ENCODE assay signal across 9 cellular contexts in genomic region chr16:85755929-85756768, GRCh38. TPM values are rescaled to one million over a fixed set of nuclear protein-coding genes. Genes with fewer than 3 reads are reported as not detected.
DNase-seq lines count a peak whose midpoint lies in the region; ATAC-seq and TF ChIP-seq lines count a peak whose summit lies in the region.
"Had no signal": no experiment of that assay in that cellular context is flagged by ENCODE, and none has a peak within 500 bp of the region (broad histone marks: within the 10 kb centered on the region; RNA-seq: fewer than 3 reads in every experiment).

No MANE protein-coding gene starts in this region.

- no peak for TF ChIP-seq CTCF in body of pancreas (IDR thresholded peaks at IDR 0.05)

- no peak overlapping the region for H3K27ac Mint-ChIP-seq in CD4-positive, alpha-beta memory T cell

- H4K20me1 ChIP-seq in BLaER1, result peaks cover 15% of the 10 kb centered on the region

- H3K27me3 ChIP-seq in BLaER1 (no peaks in the 10 kb centered on the region), SJCRH30 (no peaks in the 10 kb centered on the region; the same call in 1 of the 2 replicates), body of pancreas (no peaks in the 10 kb centered on the region)
- peaks cover 13% of the 10 kb centered on the region for H3K27me3 ChIP-seq in CD4-positive, alpha-beta memory T cell (ENCODE audit: insufficient read depth, low read length)

- peaks cover 0 to 4% (median 1%) of the 10 kb centered on the region in 4 donors for H3K4me1 Mint-ChIP-seq in CD4-positive, alpha-beta memory T cell
- H3K4me1 Mint-ChIP-seq in activated T-cell treated with anti-CD3 and anti-CD28 coated beads, Interleukin-2, amount 50 U/mL, for 4 hours (ENCODE audit: low read depth), result peaks cover 9% of the 10 kb centered on the region

- DNase-seq in SJCRH30, result peak in 1 of 2 experiments; percentile 56
- DNase-seq in CD4-positive, alpha-beta memory T cell, result no peak
- DNase-seq in body of pancreas, result no peak
- no peak for DNase-seq in activated T-cell treated with anti-CD3 and anti-CD28 coated beads, Interleukin-2, amount 50 U/mL, for 4 hours
- DNase-seq in activated CD4-positive, CD25-positive, alpha-beta regulatory T cell treated with anti-CD3 and anti-CD28 coated beads, Interleukin-2, amount 50 U/mL, for 72 hours, result no peak
- DNase-seq: NCI-H146 had no signal

- intact Hi-C loops in CD4-positive, alpha-beta memory T cell (cut with micrococcal nuclease), result no loop called here
- intact Hi-C loops in body of pancreas (cut with DNase I), result no loop called here

- H3K4me3 ChIP-seq in BLaER1, result peak overlapping the region; percentile 41; the same call in 1 of the 2 replicates
- peak overlapping the region; percentile 36 for H3K4me3 ChIP-seq in SJCRH30
- H3K4me3 ChIP-seq in CD4-positive, alpha-beta memory T cell (ENCODE audit: low read length in 2 of 2), result no peak overlapping the region
- no peak overlapping the region for H3K4me3 ChIP-seq in body of pancreas

- H3K36me3 ChIP-seq in BLaER1 (no peaks in the 10 kb centered on the region), SJCRH30 (no peaks in the 10 kb centered on the region), body of pancreas (replicated peaks in 1 of 2; ENCODE audit: insufficient read depth in 1 of 2, low read depth in 2 of 2) (no peaks in the 10 kb centered on the region)
- H3K36me3 ChIP-seq in CD4-positive, alpha-beta memory T cell (ENCODE audit: insufficient read depth, low read length), result no peaks in the 10 kb centered on the region

- H3K9me3 ChIP-seq in BLaER1 (no peaks in the 10 kb centered on the region), SJCRH30 (replicated peaks) (no peaks in the 10 kb centered on the region), body of pancreas (no peaks in the 10 kb centered on the region)
- H3K9me3 ChIP-seq in CD4-positive, alpha-beta memory T cell (ENCODE audit: control insufficient read depth in 1 of 2, low read length in 2 of 2), result no peaks in the 10 kb centered on the region

- H3K9me3 Mint-ChIP-seq in CD4-positive, alpha-beta memory T cell, result no peaks in the 10 kb centered on the region
- H3K9me3 Mint-ChIP-seq in activated T-cell treated with anti-CD3 and anti-CD28 coated beads, Interleukin-2, amount 50 U/mL, for 4 hours, result no peaks in the 10 kb centered on the region

- H3K4me1 ChIP-seq in BLaER1 (peaks cover 94% of the 10 kb centered on the region), SJCRH30 (peaks cover 21% of the 10 kb centered on the region; the same call in 1 of the 2 replicates), body of pancreas (peaks cover 42% of the 10 kb centered on the region)
- peaks cover 8% of the 10 kb centered on the region for H3K4me1 ChIP-seq in CD4-positive, alpha-beta memory T cell (ENCODE audit: insufficient read depth, low read length)

- POLR2A ChIA-PET in CD4-positive, alpha-beta memory T cell (lab: Charles Lee; ENCODE audit: partially characterized antibody), result no interaction called here

- H3K4me3 Mint-ChIP-seq in CD4-positive, alpha-beta memory T cell, result no peak overlapping the region
- H3K4me3 Mint-ChIP-seq in activated T-cell treated with anti-CD3 and anti-CD28 coated beads, Interleukin-2, amount 50 U/mL, for 4 hours, result no peak overlapping the region

- CTCF ChIA-PET in CD4-positive, alpha-beta memory T cell (lab: Charles Lee; ENCODE audit: partially characterized antibody), result no interaction called here

- WGBS in body of pancreas, 2 donors, result 81 to 83% methylated on average over 11 to 22 of the region's 25 CpGs

- ATAC-seq in GM19035 (IDR thresholded peaks at IDR 0.05; ENCODE audit: unreplicated experiment) (peak; percentile 55), HG02884 (IDR thresholded peaks at IDR 0.05; ENCODE audit: unreplicated experiment) (peak; percentile 63), body of pancreas (no peak)
- ATAC-seq in activated T-cell treated with anti-CD3 and anti-CD28 coated beads, Interleukin-2, amount 50 U/mL, for 4 hours, result no peak

- H3K27ac ChIP-seq in BLaER1, result peak overlapping the region; percentile 65
- peak overlapping the region; percentile 53 for H3K27ac ChIP-seq in SJCRH30
- no peak overlapping the region for H3K27ac ChIP-seq in CD4-positive, alpha-beta memory T cell (ENCODE audit: low read depth, low read length)
- H3K27ac ChIP-seq in body of pancreas, result no peak overlapping the region

- peak overlapping the region; percentile 99 for H3K4me2 ChIP-seq in BLaER1

- H3K36me3 Mint-ChIP-seq in CD4-positive, alpha-beta memory T cell, result no peaks in the 10 kb centered on the region
- no peaks in the 10 kb centered on the region for H3K36me3 Mint-ChIP-seq in activated T-cell treated with anti-CD3 and anti-CD28 coated beads, Interleukin-2, amount 50 U/mL, for 4 hours (ENCODE audit: insufficient read depth)

- peak overlapping the region; percentile 67 for H3K9ac ChIP-seq in BLaER1

- no peak for TF ChIP-seq POLR2A in body of pancreas (IDR thresholded peaks at IDR 0.05)

- H3K27me3 Mint-ChIP-seq in CD4-positive, alpha-beta memory T cell, result peaks cover 26 to 31% of the 10 kb centered on the region in 2 donors
- H3K27me3 Mint-ChIP-seq in activated T-cell treated with anti-CD3 and anti-CD28 coated beads, Interleukin-2, amount 50 U/mL, for 4 hours (ENCODE audit: low read depth), result peaks cover 36% of the 10 kb centered on the region

RNA-seq across cellular contexts. Expression of gene C16orf74, which starts 5.3 kb away (rescaled TPM):
- total RNA-seq in SJCRH30 (2014; rRNA removed; shearing (Covaris generic)), result 0.84 and 1.1 TPM in 2 replicates
- total RNA-seq in CD4-positive, alpha-beta memory T cell, result 10 to 100 TPM; 11.7 to 13.6 TPM
- 10 to 100 TPM; 15.0 to 16.5 TPM for polyA plus RNA-seq in CD4-positive, alpha-beta memory T cell
- total RNA-seq in body of pancreas, result 1 to 10 TPM; 1.0 to 5.9 TPM
- total RNA-seq in activated T-cell treated with anti-CD3 and anti-CD28 coated beads, Interleukin-2, amount 50 U/mL, for 4 hours, result under 1 TPM in 1 of 3 donors, not detected in 2; 0.24 TPM

RNA-seq across cellular contexts. Expression of gene EMC8, which starts 43.2 kb away (rescaled TPM):
- total RNA-seq in SJCRH30 (2014; rRNA removed; shearing (Covaris generic)), result 26.2 and 29.6 TPM in 2 replicates
- 10 to 100 TPM; 22.7 to 22.8 TPM for total RNA-seq in CD4-positive, alpha-beta memory T cell
- polyA plus RNA-seq in CD4-positive, alpha-beta memory T cell, result 10 to 100 TPM; 22.1 to 22.7 TPM
- total RNA-seq in body of pancreas, result 10 to 100 TPM; 16.3 to 30.7 TPM
- 10 to 100 TPM; 52.2 to 65.5 (median 62.2) TPM for total RNA-seq in activated T-cell treated with anti-CD3 and anti-CD28 coated beads, Interleukin-2, amount 50 U/mL, for 4 hours

RNA-seq across cellular contexts. Expression of gene COX4I1, which starts 43.3 kb away (rescaled TPM):
- 304 and 345 TPM in 2 replicates for total RNA-seq in SJCRH30 (2014; rRNA removed; shearing (Covaris generic))
- total RNA-seq in CD4-positive, alpha-beta memory T cell, result 100 to 1,000 TPM; 490 to 521 TPM
- 1,000 to 10,000 TPM in 1 of 2 donors, 100 to 1,000 TPM in 1; 904 to 1,127 TPM for polyA plus RNA-seq in CD4-positive, alpha-beta memory T cell
- total RNA-seq in body of pancreas, result 100 to 1,000 TPM; 259 to 291 TPM
- total RNA-seq in activated T-cell treated with anti-CD3 and anti-CD28 coated beads, Interleukin-2, amount 50 U/mL, for 4 hours, result 100 to 1,000 TPM; 516 to 561 (median 525) TPM

Comparison
In these comparisons a context has a peak if more than half of its experiments do, and no peak if none do; other contexts are left out.
1. H3K27ac ChIP-seq: peak in BLaER1 (single experiment) and SJCRH30 (single experiment); none in CD4-positive, alpha-beta memory T cell (single experiment) and body of pancreas (0 of 4).
2. H3K4me3 ChIP-seq: peak in BLaER1 (single experiment) and SJCRH30 (single experiment); none in CD4-positive, alpha-beta memory T cell (0 of 2) and body of pancreas (0 of 2).
3. ATAC-seq: peak in GM19035 (single experiment) and HG02884 (single experiment); none in body of pancreas (single experiment) and activated T-cell treated with anti-CD3 and anti-CD28 coated beads, Interleukin-2, amount 50 U/mL, for 4 hours (0 of 2).